In genomic region chr6:39540454-39540853, GRCh38 we compare ENCODE assay signal across 27 cellular contexts.
DNase-seq lines count a peak whose midpoint lies in the region.
"Had no signal": no experiment of that assay in that cellular context is flagged by ENCODE, and none has a peak within 500 bp of the region (broad histone marks: within the 10 kb centered on the region; RNA-seq: fewer than 3 reads in every experiment).

No MANE protein-coding gene starts in this region.

- no peak overlapping the region for H3K14ac ChIP-seq in neuronal stem cell (ENCODE audit: low read length)

- no peaks in the 10 kb centered on the region for H3K4me1 ChIP-seq in neuronal stem cell (ENCODE audit: control insufficient read depth in 2 of 2, insufficient read depth in 1 of 2, low read depth in 1 of 2, low read length in 2 of 2)
- H3K4me1 ChIP-seq: A549, BE2C, BLaER1, Caco-2 had no signal

- H3K4ac ChIP-seq in neuronal stem cell (ENCODE audit: low read length) = no peak overlapping the region

- no peak overlapping the region for H3K23ac ChIP-seq in neuronal stem cell (ENCODE audit: low read depth, low read length, poor library complexity)

- H3K27ac ChIP-seq in neuronal stem cell (replicated peaks; ENCODE audit: low read length) = no peak overlapping the region
- H3K27ac ChIP-seq: 22Rv1; A549; BLaER1; BLaER1 treated with 17β-estradiol and CSF1 and Interleukin-3, amounts not matched to agents 10 nM and 100 nM; C4-2B had no signal

- H2BK5ac ChIP-seq in neuronal stem cell (ENCODE audit: low read length) = no peak overlapping the region

- H3K9ac ChIP-seq in neuronal stem cell (ENCODE audit: low read depth, low read length, poor library complexity) = no peak overlapping the region
- H3K9ac ChIP-seq: BLaER1; BLaER1 treated with 17β-estradiol and CSF1 and Interleukin-3, amounts not matched to agents 10 nM and 100 nM had no signal

- H2AK5ac ChIP-seq in neuronal stem cell (ENCODE audit: low read depth, low read length) = no peak overlapping the region

- no peaks in the 10 kb centered on the region for H3K27me3 ChIP-seq in neuronal stem cell (ENCODE audit: control insufficient read depth in 3 of 3, insufficient read depth in 3 of 3, low read depth in 1 of 3, low read length in 3 of 3)
- H3K27me3 ChIP-seq: BE2C; BLaER1; BLaER1 treated with 17β-estradiol and CSF1 and Interleukin-3, amounts not matched to agents 10 nM and 100 nM had no signal

- no peak overlapping the region for H2BK15ac ChIP-seq in neuronal stem cell (ENCODE audit: low read length)

- H2BK12ac ChIP-seq in neuronal stem cell (ENCODE audit: low read length) = no peak overlapping the region

- no peak overlapping the region for H2BK120ac ChIP-seq in neuronal stem cell (ENCODE audit: low read depth, low read length)

- no peak overlapping the region for H4K91ac ChIP-seq in neuronal stem cell (ENCODE audit: low read depth, low read length, poor library complexity)

- no peak overlapping the region for H3K4me3 ChIP-seq in neuronal stem cell (ENCODE audit: low read length in 2 of 2)
- H3K4me3 ChIP-seq: A549; BLaER1; BLaER1 treated with 17β-estradiol and CSF1 and Interleukin-3, amounts not matched to agents 10 nM and 100 nM had no signal

- H3K4me2 ChIP-seq in neuronal stem cell (ENCODE audit: insufficient read depth, low read length, poor library complexity, severe bottlenecking) = no peak overlapping the region
- H3K4me2 ChIP-seq: A549, BLaER1 had no signal

- no peak for DNase-seq in neuronal stem cell (ENCODE audit: low spot score)
- DNase-seq in Ammon's horn (ENCODE audit: low spot score) = no peak
- DNase-seq: 8988T; ACHN; AML-193; BE2C; C1 segment of cervical spinal cord; Caco-2; Calu3; CD4-positive, alpha-beta memory T cell; CD4-positive, alpha-beta T cell; CD4-positive, CD25-positive, alpha-beta regulatory T cell; CD8-positive, alpha-beta memory T cell; CD8-positive, alpha-beta T cell; COR-L47; DMS 273 treated with DMSO at 0.1 percent for 48 hours; DMS153; DMS53; DMS79; DMS79 treated with DMSO at 0.1 percent for 48 hours; DND-41; EL had no signal

- H3K79me1 ChIP-seq in neuronal stem cell (ENCODE audit: low read depth, low read length) = no peaks in the 10 kb centered on the region

- peak overlapping the region; percentile 25 for H3K18ac ChIP-seq in neuronal stem cell (ENCODE audit: low read length)

- no peaks in the 10 kb centered on the region for H3K9me3 ChIP-seq in neuronal stem cell (replicated peaks in 1 of 2; ENCODE audit: control insufficient read depth in 2 of 2, insufficient read depth in 1 of 2, low read depth in 1 of 2, low read length in 2 of 2)
- H3K9me3 ChIP-seq: A549, BE2C, BLaER1, Caco-2 had no signal

- no peak overlapping the region for H4K8ac ChIP-seq in neuronal stem cell (ENCODE audit: low read depth, low read length)

- H2AFZ ChIP-seq in neuronal stem cell (ENCODE audit: low read length) = no peak overlapping the region

- H3K36me3 ChIP-seq in neuronal stem cell (replicated peaks in 1 of 2; ENCODE audit: control insufficient read depth in 2 of 2, insufficient read depth in 2 of 2, low read length in 2 of 2) = no peaks in the 10 kb centered on the region
- H3K36me3 ChIP-seq: BE2C; BLaER1; BLaER1 treated with 17β-estradiol and CSF1 and Interleukin-3, amounts not matched to agents 10 nM and 100 nM had no signal

- WGBS in neuronal stem cell (ENCODE audit: extremely low coverage in 2 of 2, insufficient read length in 2 of 2, insufficient replicate concordance in 1 of 2), 2 donors = no CpG with 5 or more reads among the region's 12 CpGs
